ENCODE assay signal across 25 cellular contexts in the genomic region with DNA sequence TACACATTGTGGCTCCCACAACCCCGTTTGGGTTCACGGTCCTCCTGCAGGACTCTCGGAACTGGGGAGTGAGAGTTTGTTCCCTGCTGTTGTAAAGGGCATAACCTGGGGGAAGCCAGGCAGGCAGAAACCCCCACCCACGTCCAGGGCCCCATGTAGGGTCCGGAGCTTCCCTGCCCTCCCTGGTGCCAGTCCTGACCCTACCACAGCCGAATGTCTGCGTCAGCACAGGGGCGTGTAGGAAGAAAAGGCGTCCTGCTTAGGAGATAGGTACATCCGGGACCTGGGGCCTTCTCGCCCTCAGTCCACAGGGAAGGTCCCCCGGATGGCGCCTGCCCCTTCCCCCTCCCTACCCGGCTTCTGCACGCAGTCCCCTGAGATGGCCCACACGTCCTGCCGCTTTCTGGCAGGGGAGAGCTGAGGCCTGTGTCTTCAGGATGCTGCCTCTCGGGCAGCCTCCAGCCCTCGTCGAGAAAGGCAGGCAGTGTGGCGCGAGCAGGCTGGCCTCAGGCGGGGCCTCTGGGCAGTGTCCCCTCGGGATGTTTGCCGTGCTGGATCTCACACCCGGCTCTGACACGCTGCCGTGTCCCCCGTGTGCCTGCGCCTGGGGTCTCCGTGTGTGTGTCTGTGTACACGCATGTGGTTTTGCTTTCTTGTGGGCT.
"Had no signal": no experiment of that assay in that cellular context is flagged by ENCODE, and none has a peak within 500 bp of the region (broad histone marks: within the 10 kb centered on the region; RNA-seq: fewer than 3 reads in every experiment).

No MANE protein-coding gene starts in this region.

- FAIRE-seq: endothelial cell of umbilical vein had no signal

- H3K27me3 ChIP-seq: heart left ventricle, right atrium auricular region, testis, transverse colon had no signal

- H3K36me3 ChIP-seq: left ventricle myocardium inferior, right atrium auricular region, transverse colon had no signal

- H3K9ac ChIP-seq: parathyroid adenoma had no signal

- DNase-seq: activated CD4-positive, alpha-beta T cell treated with anti-CD3 and anti-CD28 coated beads, Interleukin-2, amount 10 ng/mL, durations not matched to agents 24 days and 14 days; activated CD4-positive, CD25-positive, alpha-beta regulatory T cell treated with anti-CD3 and anti-CD28 coated beads, Interleukin-2, amount 50 U/mL, for 72 hours; activated CD8-positive, alpha-beta T cell treated with anti-CD3 and anti-CD28 coated beads for 36 hours; activated naive CD8-positive, alpha-beta T cell treated with anti-CD3 and anti-CD28 coated beads, Interleukin-2, amount 50 U/mL, for 24 hours; activated T-cell treated with anti-CD3 and anti-CD28 coated beads, Interleukin-2, amount 50 U/mL, for 4 hours; amygdala; caudate nucleus; cortex of kidney; left ventricle myocardium inferior; mucosa of descending colon; occipital lobe; stimulated activated CD4-positive, alpha-beta T cell treated with anti-CD3 and anti-CD28 coated beads, Interleukin-15, amount 100 ng/mL, for 24 hours; stimulated activated CD4-positive, alpha-beta T cell treated with anti-CD3 and anti-CD28 coated beads, Interleukin-2, amount 100 ng/mL, for 24 hours; stimulated activated naive CD8-positive, alpha-beta T cell treated with anti-CD3 and anti-CD28 coated beads, Interleukin-15, Interleukin-2, amounts not matched to agents 100 U/mL and 50 U/mL, for 24 hours; T-helper 2 cell; testis; transverse colon had no signal

- H3K36me3 Mint-ChIP-seq: activated naive CD4-positive, alpha-beta T cell treated with anti-CD3 and anti-CD28 coated beads, Interleukin-2, amount 50 U/mL, for 24 hours had no signal

- H3K27me3 Mint-ChIP-seq: activated CD4-positive, alpha-beta T cell treated with anti-CD3 and anti-CD28 coated beads, Interleukin-2, amount 10 ng/mL, durations not matched to agents 24 days and 14 days; activated CD8-positive, alpha-beta T cell treated with anti-CD3 and anti-CD28 coated beads for 36 hours; activated naive CD4-positive, alpha-beta T cell treated with anti-CD3 and anti-CD28 coated beads, Interleukin-2, amount 50 U/mL, for 24 hours; activated naive CD8-positive, alpha-beta T cell treated with anti-CD3 and anti-CD28 coated beads, Interleukin-2, amount 50 U/mL, for 24 hours; activated T-helper 17 cell treated with anti-CD3 and anti-CD28 coated beads, Interleukin-2, amount 50 U/mL, for 72 hours had no signal

- H3K4me1 Mint-ChIP-seq: activated CD4-positive, alpha-beta T cell treated with anti-CD3 and anti-CD28 coated beads, Interleukin-2, amount 10 ng/mL, durations not matched to agents 24 days and 14 days; activated T-helper 17 cell treated with anti-CD3 and anti-CD28 coated beads, Interleukin-2, amount 50 U/mL, for 72 hours; neural crest cell had no signal

- H3K9me3 ChIP-seq: heart left ventricle, left ventricle myocardium inferior, mucosa of descending colon, right atrium auricular region, testis, transverse colon had no signal

- H3K27ac ChIP-seq: heart left ventricle, left ventricle myocardium inferior, parathyroid adenoma, right atrium auricular region, testis, transverse colon had no signal

- H3K4me3 Mint-ChIP-seq: activated CD4-positive, alpha-beta T cell treated with anti-CD3 and anti-CD28 coated beads, Interleukin-2, amount 10 ng/mL, durations not matched to agents 24 days and 14 days; activated CD8-positive, alpha-beta T cell treated with anti-CD3 and anti-CD28 coated beads for 36 hours; activated naive CD4-positive, alpha-beta T cell treated with anti-CD3 and anti-CD28 coated beads, Interleukin-2, amount 50 U/mL, for 24 hours; activated naive CD8-positive, alpha-beta T cell treated with anti-CD3 and anti-CD28 coated beads, Interleukin-2, amount 50 U/mL, for 24 hours; activated T-cell treated with anti-CD3 and anti-CD28 coated beads, Interleukin-2, amount 50 U/mL, for 4 hours; activated T-helper 17 cell treated with anti-CD3 and anti-CD28 coated beads, Interleukin-2, amount 50 U/mL, for 72 hours; neural crest cell had no signal

- H2AFZ ChIP-seq: parathyroid adenoma had no signal

- H3K4me1 ChIP-seq: parathyroid adenoma, right atrium auricular region, testis had no signal

- ATAC-seq: activated CD8-positive, alpha-beta T cell treated with anti-CD3 and anti-CD28 coated beads for 36 hours; activated naive CD8-positive, alpha-beta T cell treated with anti-CD3 and anti-CD28 coated beads, Interleukin-2, amount 50 U/mL, for 24 hours; activated T-cell treated with anti-CD3 and anti-CD28 coated beads, Interleukin-2, amount 50 U/mL, for 4 hours; activated T-helper 17 cell treated with anti-CD3 and anti-CD28 coated beads, Interleukin-2, amount 50 U/mL, for 72 hours; mucosa of descending colon; stimulated activated naive CD8-positive, alpha-beta T cell treated with anti-CD3 and anti-CD28 coated beads, Interleukin-15, Interleukin-2, amounts not matched to agents 100 U/mL and 50 U/mL, for 24 hours had no signal

- H3K9me3 Mint-ChIP-seq: activated CD4-positive, alpha-beta T cell treated with anti-CD3 and anti-CD28 coated beads, Interleukin-2, amount 10 ng/mL, durations not matched to agents 24 days and 14 days; activated CD8-positive, alpha-beta T cell treated with anti-CD3 and anti-CD28 coated beads for 36 hours; activated naive CD4-positive, alpha-beta T cell treated with anti-CD3 and anti-CD28 coated beads, Interleukin-2, amount 50 U/mL, for 24 hours; activated naive CD8-positive, alpha-beta T cell treated with anti-CD3 and anti-CD28 coated beads, Interleukin-2, amount 50 U/mL, for 24 hours; activated T-cell treated with anti-CD3 and anti-CD28 coated beads, Interleukin-2, amount 50 U/mL, for 4 hours; activated T-helper 17 cell treated with anti-CD3 and anti-CD28 coated beads, Interleukin-2, amount 50 U/mL, for 72 hours; neural crest cell had no signal

- H3K27ac Mint-ChIP-seq: activated CD4-positive, alpha-beta T cell treated with anti-CD3 and anti-CD28 coated beads, Interleukin-2, amount 10 ng/mL, durations not matched to agents 24 days and 14 days; activated CD8-positive, alpha-beta T cell treated with anti-CD3 and anti-CD28 coated beads for 36 hours; activated naive CD4-positive, alpha-beta T cell treated with anti-CD3 and anti-CD28 coated beads, Interleukin-2, amount 50 U/mL, for 24 hours; activated naive CD8-positive, alpha-beta T cell treated with anti-CD3 and anti-CD28 coated beads, Interleukin-2, amount 50 U/mL, for 24 hours; activated T-helper 17 cell treated with anti-CD3 and anti-CD28 coated beads, Interleukin-2, amount 50 U/mL, for 72 hours had no signal

- H3K4me3 ChIP-seq: heart left ventricle, left ventricle myocardium inferior, lung, mucosa of descending colon, right atrium auricular region, testis, transverse colon had no signal
